Comparison of ENCODE assay signal across 20 cellular contexts in the genomic region with DNA sequence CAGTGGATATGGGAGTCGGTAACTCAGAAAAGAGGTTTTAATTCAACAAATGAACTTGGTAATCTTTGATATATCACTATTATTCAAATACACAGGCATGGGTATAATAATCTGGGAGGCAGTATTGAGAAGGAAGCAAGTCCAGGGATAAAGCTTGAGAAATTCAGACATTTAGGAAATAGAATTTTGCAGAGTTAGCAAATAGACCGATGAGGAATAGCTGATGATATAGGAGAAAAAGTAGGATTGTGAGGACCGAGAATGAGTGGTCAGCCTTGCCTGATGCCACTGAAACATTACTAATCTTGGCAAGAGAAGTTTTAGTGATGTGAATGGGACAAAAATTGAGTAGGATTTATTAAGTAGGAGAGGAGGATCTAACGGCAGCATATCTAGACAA.
DNase-seq lines count a peak whose midpoint lies in the region; ATAC-seq, FAIRE-seq and TF ChIP-seq lines count a peak whose summit lies in the region.
"Had no signal": no experiment of that assay in that cellular context is flagged by ENCODE, and none has a peak within 500 bp of the region (broad histone marks: within the 10 kb centered on the region; RNA-seq: fewer than 3 reads in every experiment).

No MANE protein-coding gene starts in this region.

- H3K14ac ChIP-seq in IMR-90 (replicated peaks; ENCODE audit: low read depth, low read length) = no peak overlapping the region

- H2BK20ac ChIP-seq in IMR-90 (ENCODE audit: low read depth, low read length) = no peak overlapping the region

- no peak overlapping the region for H3K9ac ChIP-seq in IMR-90 (ENCODE audit: low read depth, low read length)
- H3K9ac ChIP-seq: BLaER1 treated with 17β-estradiol and CSF1 and Interleukin-3, amounts not matched to agents 10 nM and 100 nM had no signal

- H3K4me2 ChIP-seq in A549 = no peak overlapping the region
- H3K4me2 ChIP-seq in IMR-90 (ENCODE audit: low read depth, low read length) = no peak overlapping the region
- H3K4me2 ChIP-seq: BLaER1 treated with 17β-estradiol and CSF1 and Interleukin-3, amounts not matched to agents 10 nM and 100 nM had no signal

- no peak for FAIRE-seq in A549 (lab: Jason Lieb, UNC)
- FAIRE-seq: A204.1, D721Med, GM12891, GM19239 had no signal

- H3K4me1 Mint-ChIP-seq in activated naive CD4-positive, alpha-beta T cell treated with anti-CD3 and anti-CD28 coated beads, Interleukin-2, amount 10 ng/mL, durations not matched to agents 7 days and 5 days = no peaks in the 10 kb centered on the region
- H3K4me1 Mint-ChIP-seq: B cell had no signal

- no peak overlapping the region for H4K91ac ChIP-seq in IMR-90 (ENCODE audit: insufficient read depth, low read depth, low read length)

- H2BK120ac ChIP-seq in IMR-90 (ENCODE audit: low read depth, low read length) = no peak overlapping the region

- H3K27me3 Mint-ChIP-seq in activated naive CD4-positive, alpha-beta T cell treated with anti-CD3 and anti-CD28 coated beads, Interleukin-2, amount 10 ng/mL, durations not matched to agents 7 days and 5 days = no peaks in the 10 kb centered on the region
- H3K27me3 Mint-ChIP-seq: B cell; CD4-positive, alpha-beta T cell had no signal

- H2BK5ac ChIP-seq in IMR-90 (ENCODE audit: low read depth, low read length, poor library complexity, severe bottlenecking) = no peak overlapping the region

- H3K79me1 ChIP-seq in IMR-90 (ENCODE audit: low read depth in 1 of 2, low read length in 2 of 2) = no peaks in the 10 kb centered on the region

- H3K4me3 ChIP-seq in A549 (no peak overlapping the region), IMR-90 (ENCODE audit: insufficient read depth, low read depth, low read length) (no peak overlapping the region)
- H3K4me3 ChIP-seq: BLaER1 treated with 17β-estradiol and CSF1 and Interleukin-3, amounts not matched to agents 10 nM and 100 nM had no signal

- no peaks in the 10 kb centered on the region for H3K4me1 ChIP-seq in A549
- H3K4me1 ChIP-seq in IMR-90 (ENCODE audit: control insufficient read depth, insufficient read depth, low read length) = no peaks in the 10 kb centered on the region
- H3K4me1 ChIP-seq: Caco-2 had no signal

- WGBS in A549 (ENCODE audit: missing lambda C conversion rate) = 31% methylated on average over 4 of the region's 4 CpGs
- WGBS in IMR-90 (ENCODE audit: extremely low coverage in 2 of 2, insufficient read length in 1 of 2), 2 experiments = 55% methylated on average over 2 of the region's 4 CpGs; no CpG with 5 or more reads in 1 of the 2 experiments

- CTCF ChIA-PET in A549 (lab: Yijun Ruan, JAX) (no interaction called here), IMR-90 (lab: Yijun Ruan, JAX) (no interaction called here)
- CTCF ChIA-PET in activated naive CD4-positive, alpha-beta T cell treated with anti-CD3 and anti-CD28 coated beads, Interleukin-2, amount 10 ng/mL, durations not matched to agents 7 days and 5 days (lab: Charles Lee) = no interaction called here

- no peak overlapping the region for H3K27ac ChIP-seq in A549
- no peak overlapping the region for H3K27ac ChIP-seq in IMR-90 (ENCODE audit: insufficient read depth, low read length)
- H3K27ac ChIP-seq: BLaER1 treated with 17β-estradiol and CSF1 and Interleukin-3, amounts not matched to agents 10 nM and 100 nM; C4-2B had no signal

- H3K4ac ChIP-seq in IMR-90 (ENCODE audit: low read depth, low read length) = no peak overlapping the region

- ATAC-seq in A549 (no peak), IMR-90 (ENCODE audit: low read depth) (no peak), HG02938 (IDR thresholded peaks at IDR 0.05; ENCODE audit: unreplicated experiment) (no peak)
- ATAC-seq: CD8-positive, alpha-beta T cell had no signal

- no peak overlapping the region for H3K23ac ChIP-seq in IMR-90 (ENCODE audit: low read depth, low read length)

- no peak overlapping the region for H3K27ac Mint-ChIP-seq in activated naive CD4-positive, alpha-beta T cell treated with anti-CD3 and anti-CD28 coated beads, Interleukin-2, amount 10 ng/mL, durations not matched to agents 7 days and 5 days
- H3K27ac Mint-ChIP-seq: B cell; CD4-positive, alpha-beta T cell; CD8-positive, alpha-beta T cell had no signal

- no peak overlapping the region for H2AK9ac ChIP-seq in IMR-90 (replicated peaks; ENCODE audit: low read depth, low read length, poor library complexity)

- H3K9me3 ChIP-seq in A549 (no peaks in the 10 kb centered on the region), IMR-90 (ENCODE audit: control insufficient read depth, insufficient read depth, low read length) (peaks cover 13% of the 10 kb centered on the region; the same call in 1 of the 2 replicates)
- H3K9me3 ChIP-seq: BLaER1 treated with 17β-estradiol and CSF1 and Interleukin-3, amounts not matched to agents 10 nM and 100 nM; Caco-2 had no signal

- DNase-seq in A549 (ENCODE audit: low read depth in 1 of 2, low spot score in 1 of 2) (no peak), IMR-90 (no peak), cerebellar cortex (ENCODE audit: low spot score) (peak; percentile 10)
- DNase-seq in activated naive CD4-positive, alpha-beta T cell treated with anti-CD3 and anti-CD28 coated beads, Interleukin-2, amount 10 ng/mL, durations not matched to agents 7 days and 5 days = no peak
- DNase-seq: 8988T; AML-193; Caco-2; Calu3; CD4-positive, alpha-beta T cell; CD8-positive, alpha-beta T cell; DMS79 treated with DMSO at 0.1 percent for 48 hours; GF-D8 had no signal

- intact Hi-C loops in IMR-90 (cut with micrococcal nuclease) = no loop called here

- no peak overlapping the region for H3K56ac ChIP-seq in IMR-90 (ENCODE audit: extremely low read depth, insufficient read depth, low read length)

- H2AFZ ChIP-seq in IMR-90 (replicated peaks; ENCODE audit: low read length, poor library complexity) = no peak overlapping the region

- TF ChIP-seq POLR2A in A549 (IDR thresholded peaks at IDR 0.05; ENCODE audit: low read length) (no peak), IMR-90 (IDR thresholded peaks at IDR 0.05; ENCODE audit: low read depth, low read length) (no peak)

- no TSS peak for BruUV-seq in IMR-90 (replicated peaks; lab: Mats Ljungman, UMichigan)

- no peak overlapping the region for H3K4me3 Mint-ChIP-seq in activated naive CD4-positive, alpha-beta T cell treated with anti-CD3 and anti-CD28 coated beads, Interleukin-2, amount 10 ng/mL, durations not matched to agents 7 days and 5 days
- H3K4me3 Mint-ChIP-seq: B cell; CD4-positive, alpha-beta T cell; CD8-positive, alpha-beta T cell had no signal

- in situ Hi-C loops in IMR-90 (cut with MboI; ENCODE audit: low sequenced_read_pairs) = no loop called here

- H3K9me1 ChIP-seq in IMR-90 (ENCODE audit: insufficient read depth, low read length) = no peaks in the 10 kb centered on the region

- H2AK5ac ChIP-seq in IMR-90 (ENCODE audit: low read depth, low read length) = no peak overlapping the region

- TF ChIP-seq RAD21 in A549 (conservative IDR thresholded peaks at IDR 0.05 in 1 of 2, IDR thresholded peaks at IDR 0.05 in 1 of 2) (no peak), IMR-90 (IDR thresholded peaks at IDR 0.05; ENCODE audit: low read length) (no peak)

- no peaks in the 10 kb centered on the region for H4K20me1 ChIP-seq in IMR-90 (ENCODE audit: insufficient read depth, low read length)
- H4K20me1 ChIP-seq: BLaER1 treated with 17β-estradiol and CSF1 and Interleukin-3, amounts not matched to agents 10 nM and 100 nM had no signal

- H3K36me3 ChIP-seq in IMR-90 (ENCODE audit: control insufficient read depth, insufficient read depth, low read length) = no peaks in the 10 kb centered on the region
- H3K36me3 ChIP-seq: BLaER1 treated with 17β-estradiol and CSF1 and Interleukin-3, amounts not matched to agents 10 nM and 100 nM had no signal

- H3K36me3 Mint-ChIP-seq in activated naive CD4-positive, alpha-beta T cell treated with anti-CD3 and anti-CD28 coated beads, Interleukin-2, amount 10 ng/mL, durations not matched to agents 7 days and 5 days = no peaks in the 10 kb centered on the region
- H3K36me3 Mint-ChIP-seq: CD8-positive, alpha-beta T cell had no signal

- no peaks in the 10 kb centered on the region for H3K27me3 ChIP-seq in IMR-90 (ENCODE audit: control insufficient read depth, insufficient read depth, low read length)
- H3K27me3 ChIP-seq: BLaER1 treated with 17β-estradiol and CSF1 and Interleukin-3, amounts not matched to agents 10 nM and 100 nM had no signal

- no peak overlapping the region for H4K5ac ChIP-seq in IMR-90 (ENCODE audit: low read depth, low read length)

- no peak for TF ChIP-seq CTCF in A549 (IDR thresholded peaks at IDR 0.05)
- TF ChIP-seq CTCF in IMR-90 (conservative IDR thresholded peaks at IDR 0.05; ENCODE audit: low read depth, low read length) = no peak

- H3K18ac ChIP-seq in IMR-90 (ENCODE audit: low read depth, low read length) = no peak overlapping the region

- H3K9me3 Mint-ChIP-seq in activated naive CD4-positive, alpha-beta T cell treated with anti-CD3 and anti-CD28 coated beads, Interleukin-2, amount 10 ng/mL, durations not matched to agents 7 days and 5 days = peaks cover 4% of the 10 kb centered on the region

- TF ChIP-seq EP300 in A549 (IDR thresholded peaks at IDR 0.05) = no peak

- dilution Hi-C loops in IMR-90 (cut with HindIII; ENCODE audit: low sequenced_read_pairs, unreplicated experiment) = no loop called here

- no peak overlapping the region for H2BK15ac ChIP-seq in IMR-90 (ENCODE audit: low read depth, low read length)

- POLR2A ChIA-PET in A549 (lab: Yijun Ruan, JAX) (no interaction called here), IMR-90 (lab: Charles Lee; ENCODE audit: unreplicated experiment) (no interaction called here)

- no peak overlapping the region for H4K8ac ChIP-seq in IMR-90 (ENCODE audit: low read depth in 2 of 2, low read length in 2 of 2)

TF ChIP-seq in A549, 52 proteins besides CTCF, POLR2A, EP300 and RAD21 (continues in another document):
- TF ChIP-seq HEYL (CRISPR knock-in tag; IDR thresholded peaks at IDR 0.05) (no peak), FOXS1 (CRISPR knock-in tag; IDR thresholded peaks at IDR 0.05) (no peak), MAFK (IDR thresholded peaks at IDR 0.05; ENCODE audit: partially characterized antibody) (peak; percentile 7)

TF ChIP-seq in IMR-90, 13 proteins besides CTCF, POLR2A, EP300 and RAD21:
- 0 out of 2 replicates have a peak, but pooled peaks have one; percentile 7 for TF ChIP-seq MAFK (IDR thresholded peaks at IDR 0.05; ENCODE audit: low read depth, low read length)
- no peak for TF ChIP-seq CEBPB (IDR thresholded peaks at IDR 0.05; ENCODE audit: low read depth, low read length)
- no peak for TF ChIP-seq NFE2L2 (IDR thresholded peaks at IDR 0.05; ENCODE audit: low read depth, low read length)
- TF ChIP-seq RCOR1 (IDR thresholded peaks at IDR 0.05; ENCODE audit: insufficient replicate concordance, low read length) = no peak
- TF ChIP-seq, protein P1, sequence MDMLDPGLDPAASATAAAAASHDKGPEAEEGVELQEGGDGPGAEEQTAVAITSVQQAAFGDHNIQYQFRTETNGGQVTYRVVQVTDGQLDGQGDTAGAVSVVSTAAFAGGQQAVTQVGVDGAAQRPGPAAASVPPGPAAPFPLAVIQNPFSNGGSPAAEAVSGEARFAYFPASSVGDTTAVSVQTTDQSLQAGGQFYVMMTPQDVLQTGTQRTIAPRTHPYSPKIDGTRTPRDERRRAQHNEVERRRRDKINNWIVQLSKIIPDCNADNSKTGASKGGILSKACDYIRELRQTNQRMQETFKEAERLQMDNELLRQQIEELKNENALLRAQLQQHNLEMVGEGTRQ (IDR thresholded peaks at IDR 0.05; ENCODE audit: low read depth, low read length) = no peak
